ENCODE assay signal across 1 cellular context in genomic region chr22:20430101-20430640, GRCh38.
TF ChIP-seq lines count a peak whose summit lies in the region.

No MANE protein-coding gene starts in this region.

TF ChIP-seq in K562, 482 proteins besides CTCF, POLR2A, EP300 and RAD21 (continues in another document):
- TF ChIP-seq EZH2 (IDR thresholded peaks at IDR 0.05; ENCODE audit: borderline replicate concordance, low read depth, low read length) (peak; percentile 27; the same call in 1 of the 2 replicates), CHD1 (IDR thresholded peaks at IDR 0.05; ENCODE audit: low read length) (no peak), YBX1 (IDR thresholded peaks at IDR 0.05) (no peak), NONO (IDR thresholded peaks at IDR 0.05; ENCODE audit: low read depth in 2 of 2, low read length in 1 of 2) (peak in 1 of 2 experiments; percentile 5; a peak in 1 of 4 replicates), HNRNPLL (IDR thresholded peaks at IDR 0.05; ENCODE audit: low read depth, low read length, poor library complexity, severe bottlenecking) (peak; percentile 63), GATA2 (CRISPR knock-in tag; IDR thresholded peaks at IDR 0.05) (peak; percentile 5; the same call in 1 of the 2 replicates), BCL6 (CRISPR knock-in tag; IDR thresholded peaks at IDR 0.05) (no peak), SMC3 (conservative IDR thresholded peaks at IDR 0.05; ENCODE audit: insufficient read depth, low read depth, low read length) (0 out of 2 replicates have a peak, but pooled peaks have one; percentile 2), ZBTB7A (IDR thresholded peaks at IDR 0.05; ENCODE audit: borderline replicate concordance, control insufficient read depth, low read depth, low read length) (peak; percentile 76; the same call in 1 of the 2 replicates), YY1 (IDR thresholded peaks at IDR 0.05; ENCODE audit: borderline replicate concordance in 1 of 3, control insufficient read depth in 1 of 3, extremely low read depth in 1 of 3, insufficient read depth in 3 of 3, insufficient read length in 1 of 3, insufficient replicate concordance in 2 of 3, low read depth in 1 of 3, low read length in 2 of 3) (peak in 1 of 3 experiments; percentile 4), GABPB2 (CRISPR knock-in tag; conservative IDR thresholded peaks at IDR 0.05) (0 out of 2 replicates have a peak, but pooled peaks have one; percentile 62), L3MBTL2 (IDR thresholded peaks at IDR 0.05) (peak; percentile 51; the same call in 1 of the 2 replicates), FOXM1 (IDR thresholded peaks at IDR 0.05; ENCODE audit: low read depth) (no peak), FOXM1 (CRISPR knock-in tag; IDR thresholded peaks at IDR 0.05; ENCODE audit: low read depth) (0 out of 2 replicates have a peak, but pooled peaks have one; percentile 93), MGA (IDR thresholded peaks at IDR 0.05) (peak; percentile 16; the same call in 1 of the 2 replicates), HDAC6 (IDR thresholded peaks at IDR 0.05; ENCODE audit: low read depth, low read length) (peak; percentile 58; the same call in 1 of the 2 replicates), TCF7 (IDR thresholded peaks at IDR 0.05; ENCODE audit: borderline replicate concordance) (no peak), NR1H2 (CRISPR knock-in tag; IDR thresholded peaks at IDR 0.05) (peak; percentile 34; the same call in 1 of the 2 replicates), XRCC4 (IDR thresholded peaks at IDR 0.05; ENCODE audit: extremely low read depth, insufficient read depth, insufficient read length) (no peak), CAMTA2 (CRISPR knock-in tag; conservative IDR thresholded peaks at IDR 0.05) (no peak), ZFPM2 (CRISPR knock-in tag; IDR thresholded peaks at IDR 0.05) (peak; percentile 21; the same call in 1 of the 2 replicates), TRIM24 (IDR thresholded peaks at IDR 0.05) (no peak), CREM (IDR thresholded peaks at IDR 0.05; ENCODE audit: low read depth) (0 out of 2 replicates have a peak, but pooled peaks have one; percentile 11), TEAD4 (IDR thresholded peaks at IDR 0.05; ENCODE audit: low read length) (no peak), TEAD4 (CRISPR knock-in tag; IDR thresholded peaks at IDR 0.05; ENCODE audit: borderline replicate concordance) (0 out of 2 replicates have a peak, but pooled peaks have one; percentile 14), ZNF354B (CRISPR knock-in tag; IDR thresholded peaks at IDR 0.05) (no peak), POLR2G (IDR thresholded peaks at IDR 0.05; ENCODE audit: low read depth, low read length) (peak; percentile 12; the same call in 1 of the 2 replicates)
- TF ChIP-seq, protein P1, sequence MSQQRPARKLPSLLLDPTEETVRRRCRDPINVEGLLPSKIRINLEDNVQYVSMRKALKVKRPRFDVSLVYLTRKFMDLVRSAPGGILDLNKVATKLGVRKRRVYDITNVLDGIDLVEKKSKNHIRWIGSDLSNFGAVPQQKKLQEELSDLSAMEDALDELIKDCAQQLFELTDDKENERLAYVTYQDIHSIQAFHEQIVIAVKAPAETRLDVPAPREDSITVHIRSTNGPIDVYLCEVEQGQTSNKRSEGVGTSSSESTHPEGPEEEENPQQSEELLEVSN (IDR thresholded peaks at IDR 0.05; ENCODE audit: borderline replicate concordance in 1 of 2, extremely low read depth in 1 of 2, insufficient read depth in 1 of 2, insufficient read length in 1 of 2, low read depth in 1 of 2, low read length in 1 of 2, poor library complexity in 1 of 2, severe bottlenecking in 1 of 2): peak; percentile 77 to 80
- TF ChIP-seq, protein P2, sequence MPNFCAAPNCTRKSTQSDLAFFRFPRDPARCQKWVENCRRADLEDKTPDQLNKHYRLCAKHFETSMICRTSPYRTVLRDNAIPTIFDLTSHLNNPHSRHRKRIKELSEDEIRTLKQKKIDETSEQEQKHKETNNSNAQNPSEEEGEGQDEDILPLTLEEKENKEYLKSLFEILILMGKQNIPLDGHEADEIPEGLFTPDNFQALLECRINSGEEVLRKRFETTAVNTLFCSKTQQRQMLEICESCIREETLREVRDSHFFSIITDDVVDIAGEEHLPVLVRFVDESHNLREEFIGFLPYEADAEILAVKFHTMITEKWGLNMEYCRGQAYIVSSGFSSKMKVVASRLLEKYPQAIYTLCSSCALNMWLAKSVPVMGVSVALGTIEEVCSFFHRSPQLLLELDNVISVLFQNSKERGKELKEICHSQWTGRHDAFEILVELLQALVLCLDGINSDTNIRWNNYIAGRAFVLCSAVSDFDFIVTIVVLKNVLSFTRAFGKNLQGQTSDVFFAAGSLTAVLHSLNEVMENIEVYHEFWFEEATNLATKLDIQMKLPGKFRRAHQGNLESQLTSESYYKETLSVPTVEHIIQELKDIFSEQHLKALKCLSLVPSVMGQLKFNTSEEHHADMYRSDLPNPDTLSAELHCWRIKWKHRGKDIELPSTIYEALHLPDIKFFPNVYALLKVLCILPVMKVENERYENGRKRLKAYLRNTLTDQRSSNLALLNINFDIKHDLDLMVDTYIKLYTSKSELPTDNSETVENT (CRISPR knock-in tag; IDR thresholded peaks at IDR 0.05): peak; percentile 76
- TF ChIP-seq, protein P3, sequence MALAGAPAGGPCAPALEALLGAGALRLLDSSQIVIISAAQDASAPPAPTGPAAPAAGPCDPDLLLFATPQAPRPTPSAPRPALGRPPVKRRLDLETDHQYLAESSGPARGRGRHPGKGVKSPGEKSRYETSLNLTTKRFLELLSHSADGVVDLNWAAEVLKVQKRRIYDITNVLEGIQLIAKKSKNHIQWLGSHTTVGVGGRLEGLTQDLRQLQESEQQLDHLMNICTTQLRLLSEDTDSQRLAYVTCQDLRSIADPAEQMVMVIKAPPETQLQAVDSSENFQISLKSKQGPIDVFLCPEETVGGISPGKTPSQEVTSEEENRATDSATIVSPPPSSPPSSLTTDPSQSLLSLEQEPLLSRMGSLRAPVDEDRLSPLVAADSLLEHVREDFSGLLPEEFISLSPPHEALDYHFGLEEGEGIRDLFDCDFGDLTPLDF (CRISPR knock-in tag; IDR thresholded peaks at IDR 0.05): peak; percentile 57; the same call in 1 of the 2 replicates
- TF ChIP-seq, protein P4, sequence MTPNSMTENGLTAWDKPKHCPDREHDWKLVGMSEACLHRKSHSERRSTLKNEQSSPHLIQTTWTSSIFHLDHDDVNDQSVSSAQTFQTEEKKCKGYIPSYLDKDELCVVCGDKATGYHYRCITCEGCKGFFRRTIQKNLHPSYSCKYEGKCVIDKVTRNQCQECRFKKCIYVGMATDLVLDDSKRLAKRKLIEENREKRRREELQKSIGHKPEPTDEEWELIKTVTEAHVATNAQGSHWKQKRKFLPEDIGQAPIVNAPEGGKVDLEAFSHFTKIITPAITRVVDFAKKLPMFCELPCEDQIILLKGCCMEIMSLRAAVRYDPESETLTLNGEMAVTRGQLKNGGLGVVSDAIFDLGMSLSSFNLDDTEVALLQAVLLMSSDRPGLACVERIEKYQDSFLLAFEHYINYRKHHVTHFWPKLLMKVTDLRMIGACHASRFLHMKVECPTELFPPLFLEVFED (CRISPR knock-in tag; conservative IDR thresholded peaks at IDR 0.05): no peak
- TF ChIP-seq, protein P5, sequence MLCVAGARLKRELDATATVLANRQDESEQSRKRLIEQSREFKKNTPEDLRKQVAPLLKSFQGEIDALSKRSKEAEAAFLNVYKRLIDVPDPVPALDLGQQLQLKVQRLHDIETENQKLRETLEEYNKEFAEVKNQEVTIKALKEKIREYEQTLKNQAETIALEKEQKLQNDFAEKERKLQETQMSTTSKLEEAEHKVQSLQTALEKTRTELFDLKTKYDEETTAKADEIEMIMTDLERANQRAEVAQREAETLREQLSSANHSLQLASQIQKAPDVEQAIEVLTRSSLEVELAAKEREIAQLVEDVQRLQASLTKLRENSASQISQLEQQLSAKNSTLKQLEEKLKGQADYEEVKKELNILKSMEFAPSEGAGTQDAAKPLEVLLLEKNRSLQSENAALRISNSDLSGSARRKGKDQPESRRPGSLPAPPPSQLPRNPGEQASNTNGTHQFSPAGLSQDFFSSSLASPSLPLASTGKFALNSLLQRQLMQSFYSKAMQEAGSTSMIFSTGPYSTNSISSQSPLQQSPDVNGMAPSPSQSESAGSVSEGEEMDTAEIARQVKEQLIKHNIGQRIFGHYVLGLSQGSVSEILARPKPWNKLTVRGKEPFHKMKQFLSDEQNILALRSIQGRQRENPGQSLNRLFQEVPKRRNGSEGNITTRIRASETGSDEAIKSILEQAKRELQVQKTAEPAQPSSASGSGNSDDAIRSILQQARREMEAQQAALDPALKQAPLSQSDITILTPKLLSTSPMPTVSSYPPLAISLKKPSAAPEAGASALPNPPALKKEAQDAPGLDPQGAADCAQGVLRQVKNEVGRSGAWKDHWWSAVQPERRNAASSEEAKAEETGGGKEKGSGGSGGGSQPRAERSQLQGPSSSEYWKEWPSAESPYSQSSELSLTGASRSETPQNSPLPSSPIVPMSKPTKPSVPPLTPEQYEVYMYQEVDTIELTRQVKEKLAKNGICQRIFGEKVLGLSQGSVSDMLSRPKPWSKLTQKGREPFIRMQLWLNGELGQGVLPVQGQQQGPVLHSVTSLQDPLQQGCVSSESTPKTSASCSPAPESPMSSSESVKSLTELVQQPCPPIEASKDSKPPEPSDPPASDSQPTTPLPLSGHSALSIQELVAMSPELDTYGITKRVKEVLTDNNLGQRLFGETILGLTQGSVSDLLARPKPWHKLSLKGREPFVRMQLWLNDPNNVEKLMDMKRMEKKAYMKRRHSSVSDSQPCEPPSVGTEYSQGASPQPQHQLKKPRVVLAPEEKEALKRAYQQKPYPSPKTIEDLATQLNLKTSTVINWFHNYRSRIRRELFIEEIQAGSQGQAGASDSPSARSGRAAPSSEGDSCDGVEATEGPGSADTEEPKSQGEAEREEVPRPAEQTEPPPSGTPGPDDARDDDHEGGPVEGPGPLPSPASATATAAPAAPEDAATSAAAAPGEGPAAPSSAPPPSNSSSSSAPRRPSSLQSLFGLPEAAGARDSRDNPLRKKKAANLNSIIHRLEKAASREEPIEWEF (CRISPR knock-in tag; IDR thresholded peaks at IDR 0.05): no peak
